8 cellular contexts compared by ENCODE assay signal in genomic region chr17:41666336-41666680, GRCh38. TPM values are rescaled to one million over a fixed set of nuclear protein-coding genes. Genes with fewer than 3 reads are reported as not detected.
A peak's percentile ranks its signal among the peaks of the same experiment; 100 is the strongest.
DNase-seq lines count a peak whose midpoint lies in the region; TF ChIP-seq lines count a peak whose summit lies in the region.

No MANE protein-coding gene starts in this region.

- TF ChIP-seq CTCF in HEK293 (tag by site-specific recombination; IDR thresholded peaks at IDR 0.05) = no peak
- TF ChIP-seq CTCF in VCaP (conservative IDR thresholded peaks at IDR 0.05) = no peak

- H3K4me3 ChIP-seq in HEK293 (ENCODE audit: low read depth, low read length) = peak overlapping the region; percentile 25

- POLR2A ChIA-PET in HEK293 (lab: Yijun Ruan, JAX) = interaction anchor here (1.1 to 1.6 kb wide), 3 partner anchors 22 to 137 kb away, joined by 5 to 18 read pairs (median 5); partner anchors contain the start of gene EIF1

- no peaks in the 10 kb centered on the region for H3K36me3 ChIP-seq in HEK293 (ENCODE audit: control insufficient read depth in 2 of 2, insufficient read depth in 1 of 2, low read length in 2 of 2)

- H3K27ac ChIP-seq in HEK293 (ENCODE audit: extremely low read depth, low read depth, low read length) (peak overlapping the region; percentile 45; the same call in 1 of the 2 replicates), VCaP (peak overlapping the region; percentile 82)

- DNase-seq in EL (peak; percentile 82), NCI-H1092 (lab: John Stamatoyannopoulos, UW) (peak; percentile 68), cerebellar cortex (ENCODE audit: low spot score) (peak; percentile 59), lung microvascular endothelial cell (ENCODE audit: low read depth in 2 of 2) (peak; percentile 60 to 65), HuH-7.5 (ENCODE audit: low spot score) (no peak)
- peak; percentile 55 to 70 for DNase-seq in stimulated activated CD8-positive, alpha-beta memory T cell treated with anti-CD3 and anti-CD28 coated beads, Interleukin-15, amount 100 ng/mL, for 48 hours (ENCODE audit: low read depth in 2 of 2)

- no peaks in the 10 kb centered on the region for H3K9me3 ChIP-seq in HEK293 (ENCODE audit: control insufficient read depth, insufficient read depth, low read depth, low read length)

- CTCF ChIA-PET in HEK293 (lab: Yijun Ruan, JAX) = interaction anchor here (0.6 to 12.6 kb wide), 56 partner anchors 9 to 1134 kb away, joined by 3 to 567 read pairs (median 4); partner anchors contain the start of genes HAP1 and KRT9

- H3K4me1 ChIP-seq in HEK293 (ENCODE audit: control insufficient read depth, insufficient read depth, low read length) = peaks cover 3% of the 10 kb centered on the region

TF ChIP-seq in HEK293, 187 proteins besides CTCF, POLR2A, EP300 and RAD21:
- TF ChIP-seq ZNF837 (tag by site-specific recombination; IDR thresholded peaks at IDR 0.05) (no peak), ZNF629 (tag by site-specific recombination; IDR thresholded peaks at IDR 0.05) (0 out of 2 replicates have a peak, but pooled peaks have one; percentile 6), ZBTB20 (tag by site-specific recombination; IDR thresholded peaks at IDR 0.05) (0 out of 2 replicates have a peak, but pooled peaks have one; percentile 6), ZNF768 (tag by site-specific recombination; IDR thresholded peaks at IDR 0.05) (peak; percentile 70; the same call in 1 of the 2 replicates)

RNA-seq across cellular contexts. Expression of gene EIF1, which starts 22.4 kb away (rescaled TPM):
- total RNA-seq in lung microvascular endothelial cell = 41.2 and 82.5 TPM in 2 replicates

RNA-seq across cellular contexts. Expression of gene KRT17, which starts 41.9 kb away (rescaled TPM):
- total RNA-seq in lung microvascular endothelial cell = 0.22 TPM in 1 of 2 replicates, not detected in the other

RNA-seq across cellular contexts. Expression of gene GAST, which starts 45.8 kb away (rescaled TPM):
- total RNA-seq in lung microvascular endothelial cell = not detected in 2 replicates

RNA-seq across cellular contexts. Expression of gene KRT16, which starts 53.7 kb away (rescaled TPM):
- total RNA-seq in lung microvascular endothelial cell = not detected in 2 replicates
